Comparison of ENCODE assay signal across 24 cellular contexts in genomic region chr20:1307171-1307570, GRCh38.
"Had no signal": no experiment of that assay in that cellular context is flagged by ENCODE, and none has a peak within 500 bp of the region (broad histone marks: within the 10 kb centered on the region; RNA-seq: fewer than 3 reads in every experiment).

No MANE protein-coding gene starts in this region.

- DNase-seq: Kasumi-1, MM.1S, NCI-H1092 treated with DMSO at 0.1 percent for 48 hours, NCI-H1436, NCI-H187, NCI-H2029, NCI-H2081 treated with DMSO at 0.1 percent for 48 hours, NCI-H2171, NCI-H226, NCI-H446, NCI-H510A, NCI-H524 treated with DMSO at 0.1 percent for 48 hours, NCI-H69, NCI-H774, Right ventricle myocardium superior, RPMI8226, SIG-M5, SK-N-SH, SW 1271 had no signal

- ATAC-seq: HepG2, K562 had no signal

- H3K4me1 ChIP-seq: SJSA1 had no signal

- H3K4me3 Mint-ChIP-seq: IgD-negative memory B cell had no signal

- H3K9me3 Mint-ChIP-seq: IgD-negative memory B cell had no signal

- H3K4me3 ChIP-seq: K562, SJSA1 had no signal

- H3K36me3 Mint-ChIP-seq: IgD-negative memory B cell had no signal

- H3K4me2 ChIP-seq: KMS-11, SK-N-SH had no signal

- H3K27ac ChIP-seq: KMS-11, SJSA1 had no signal

- H3K9me3 ChIP-seq: SJSA1, SK-N-SH had no signal

- H3K27me3 ChIP-seq: SJSA1 had no signal
